In the genomic region with DNA sequence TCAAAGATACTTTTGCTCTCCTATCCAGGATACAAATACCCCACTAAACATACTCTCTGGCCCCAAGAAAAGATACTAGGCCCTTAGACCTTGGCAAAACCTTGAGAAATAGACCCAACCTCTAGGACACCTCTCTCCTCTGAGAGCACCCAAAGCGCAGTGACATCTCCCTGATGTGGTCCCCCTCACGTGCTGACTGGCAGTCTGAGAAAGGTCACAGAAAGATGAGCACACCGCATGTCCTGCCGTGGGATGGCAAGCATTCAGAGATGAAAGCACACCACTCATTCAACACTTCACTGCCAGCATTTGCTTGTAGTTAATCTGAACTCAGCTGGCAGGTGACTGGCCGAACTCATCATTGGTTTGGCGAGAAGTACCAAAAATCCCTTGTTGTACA, we compare ENCODE assay signal across 17 cellular contexts.
"Had no signal": no experiment of that assay in that cellular context is flagged by ENCODE, and none has a peak within 500 bp of the region (broad histone marks: within the 10 kb centered on the region; RNA-seq: fewer than 3 reads in every experiment).

No MANE protein-coding gene starts in this region.

- H3K4me3 Mint-ChIP-seq: activated T-helper 17 cell treated with anti-CD3 and anti-CD28 coated beads, Interleukin-2, amount 50 U/mL, for 72 hours; natural killer cell treated with Interleukin-12 subunit alpha and Interleukin-12 subunit beta and Interleukin-15 and Interleukin-18, amount 100 ng/mL, for 72 hours; stimulated activated naive CD8-positive, alpha-beta T cell treated with anti-CD3 and anti-CD28 coated beads, Interleukin-15, Interleukin-2, amounts not matched to agents 100 ng/mL and 50 ng/mL, for 24 hours; T-helper 1 cell treated with Interleukin-12 subunit alpha and Interleukin-12 subunit beta and Interleukin-4 antibody, amounts not matched to agents 30 μg/mL and 1 μg/mL, for 36 hours had no signal

- H3K4me3 ChIP-seq: body of pancreas, cardiac muscle cell, heart left ventricle, prostate gland, tibial artery had no signal

- H3K36me3 ChIP-seq: cardiac muscle cell, heart left ventricle, prostate gland, tibial artery had no signal

- DNase-seq: activated CD4-positive, alpha-beta T cell treated with anti-CD3 and anti-CD28 coated beads for 1 hour; activated CD8-positive, alpha-beta memory T cell treated with anti-CD3 and anti-CD28 coated beads, Interleukin-2, amount 50 U/mL, for 48 hours; anterior cingulate cortex; body of pancreas; heart left ventricle; islet precursor cell; left cardiac atrium; stimulated activated CD4-positive, alpha-beta T cell treated with anti-CD3 and anti-CD28 coated beads, Interleukin-4, amount 100 ng/mL, for 24 hours; T1000; tibial artery had no signal

- H3K27me3 ChIP-seq: body of pancreas, cardiac muscle cell, heart left ventricle, tibial artery had no signal

- H3K9me3 Mint-ChIP-seq: activated T-helper 17 cell treated with anti-CD3 and anti-CD28 coated beads, Interleukin-2, amount 50 U/mL, for 72 hours; natural killer cell treated with Interleukin-12 subunit alpha and Interleukin-12 subunit beta and Interleukin-15 and Interleukin-18, amount 100 ng/mL, for 72 hours; stimulated activated naive CD8-positive, alpha-beta T cell treated with anti-CD3 and anti-CD28 coated beads, Interleukin-15, Interleukin-2, amounts not matched to agents 100 ng/mL and 50 ng/mL, for 24 hours; T-helper 1 cell treated with Interleukin-12 subunit alpha and Interleukin-12 subunit beta and Interleukin-4 antibody, amounts not matched to agents 30 μg/mL and 1 μg/mL, for 36 hours had no signal

- H3K27ac ChIP-seq: body of pancreas, cardiac muscle cell, heart left ventricle, prostate gland, tibial artery had no signal

- H3K9me3 ChIP-seq: body of pancreas, heart left ventricle, prostate gland, tibial artery had no signal

- ATAC-seq: activated T-helper 17 cell treated with anti-CD3 and anti-CD28 coated beads, Interleukin-2, amount 50 U/mL, for 72 hours; body of pancreas; heart left ventricle; left cardiac atrium; natural killer cell treated with Interleukin-12 subunit alpha and Interleukin-12 subunit beta and Interleukin-15 and Interleukin-18, amount 100 ng/mL, for 72 hours had no signal

- H3K36me3 Mint-ChIP-seq: natural killer cell treated with Interleukin-12 subunit alpha and Interleukin-12 subunit beta and Interleukin-15 and Interleukin-18, amount 100 ng/mL, for 72 hours had no signal

- H3K27ac Mint-ChIP-seq: activated T-helper 17 cell treated with anti-CD3 and anti-CD28 coated beads, Interleukin-2, amount 50 U/mL, for 72 hours; natural killer cell treated with Interleukin-12 subunit alpha and Interleukin-12 subunit beta and Interleukin-15 and Interleukin-18, amount 100 ng/mL, for 72 hours; stimulated activated naive CD8-positive, alpha-beta T cell treated with anti-CD3 and anti-CD28 coated beads, Interleukin-15, Interleukin-2, amounts not matched to agents 100 ng/mL and 50 ng/mL, for 24 hours; T-helper 1 cell treated with Interleukin-12 subunit alpha and Interleukin-12 subunit beta and Interleukin-4 antibody, amounts not matched to agents 30 μg/mL and 1 μg/mL, for 36 hours had no signal

- FAIRE-seq: endometrium had no signal

- H3K27me3 Mint-ChIP-seq: activated T-helper 17 cell treated with anti-CD3 and anti-CD28 coated beads, Interleukin-2, amount 50 U/mL, for 72 hours had no signal
